2 cellular contexts compared by ENCODE assay signal in genomic region chr4:119173729-119174361, GRCh38. TPM values are rescaled to one million over a fixed set of nuclear protein-coding genes. Genes with fewer than 3 reads are reported as not detected.
"Had no signal": no experiment of that assay in that cellular context is flagged by ENCODE, and none has a peak within 500 bp of the region (broad histone marks: within the 10 kb centered on the region; RNA-seq: fewer than 3 reads in every experiment).

No MANE protein-coding gene starts in this region.

RNA-seq across cellular contexts. Expression of gene MYOZ2, which starts 38.2 kb away (rescaled TPM):
- total RNA-seq: M059J, MCF 10A had no signal
